13 cellular contexts compared by ENCODE assay signal in the genomic region with DNA sequence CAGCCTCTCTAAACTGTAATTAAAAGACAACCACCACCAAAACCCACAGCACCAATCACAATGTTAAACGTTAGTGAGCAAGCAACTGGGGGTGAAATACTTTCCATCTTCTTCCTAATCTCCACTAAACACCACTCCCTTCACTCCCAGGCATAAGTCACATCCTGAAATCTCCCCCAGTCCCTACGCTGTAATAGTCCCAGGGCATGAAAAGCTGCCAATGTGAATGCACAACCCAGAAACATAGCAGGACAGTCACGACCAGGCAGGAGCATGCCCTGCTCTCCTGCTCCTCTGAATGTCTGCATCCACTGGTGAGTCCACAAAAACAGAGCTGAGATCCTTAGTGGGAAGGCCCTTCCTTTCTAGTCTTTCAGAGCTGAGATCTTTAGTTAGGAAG.
A peak's percentile ranks its signal among the peaks of the same experiment; 100 is the strongest.
DNase-seq lines count a peak whose midpoint lies in the region; ATAC-seq, FAIRE-seq and TF ChIP-seq lines count a peak whose summit lies in the region.
"Had no signal": no experiment of that assay in that cellular context is flagged by ENCODE, and none has a peak within 500 bp of the region (broad histone marks: within the 10 kb centered on the region; RNA-seq: fewer than 3 reads in every experiment).

No MANE protein-coding gene starts in this region.

- H3K4me1 Mint-ChIP-seq in HFFc6 (ENCODE audit: low read depth), result peaks cover 68% of the 10 kb centered on the region
- H3K4me1 Mint-ChIP-seq in activated CD8-positive, alpha-beta T cell treated with anti-CD3 and anti-CD28 coated beads, Interleukin-2, amount 10 ng/mL, durations not matched to agents 7 days and 5 days (ENCODE audit: low read depth), result no peaks in the 10 kb centered on the region
- H3K4me1 Mint-ChIP-seq: activated CD4-positive, alpha-beta T cell treated with anti-CD3 and anti-CD28 coated beads for 36 hours; activated naive CD8-positive, alpha-beta T cell treated with anti-CD3 and anti-CD28 coated beads, Interleukin-2, amount 10 ng/mL, durations not matched to agents 7 days and 5 days; naive thymus-derived CD8-positive, alpha-beta T cell had no signal

- TF ChIP-seq POLR2A in adrenal gland (IDR thresholded peaks at IDR 0.05), result no peak

- peak overlapping the region; percentile 9; the same call in 1 of the 2 replicates for H3K9ac ChIP-seq in iPS-20b (ENCODE audit: low read depth, low read length)

- H3K4me3 ChIP-seq in adrenal gland (no peak overlapping the region), iPS-20b (ENCODE audit: low read length) (no peak overlapping the region), thoracic aorta (peak overlapping the region; percentile 26), small intestine (ENCODE audit: low read depth in 1 of 2, low read length in 2 of 2) (no peak overlapping the region)

- POLR2A ChIA-PET in activated CD8-positive, alpha-beta T cell treated with anti-CD3 and anti-CD28 coated beads, Interleukin-2, amount 10 ng/mL, durations not matched to agents 7 days and 5 days (lab: Charles Lee), result interaction anchor here (0.6 kb wide), 1 partner anchor 1273 kb away, joined by 3 read pairs; no protein-coding TSS in a partner anchor

- ATAC-seq in thoracic aorta (ENCODE audit: insufficient number of reproducible peaks, low FRiP score, low read depth), result no peak
- no peak for ATAC-seq in activated CD8-positive, alpha-beta T cell treated with anti-CD3 and anti-CD28 coated beads, Interleukin-2, amount 10 ng/mL, durations not matched to agents 7 days and 5 days
- ATAC-seq in activated naive CD4-positive, alpha-beta T cell treated with anti-CD3 and anti-CD28 coated beads, Interleukin-2, amount 50 U/mL, for 72 hours, result no peak
- ATAC-seq: activated CD4-positive, alpha-beta T cell treated with anti-CD3 and anti-CD28 coated beads for 36 hours; naive thymus-derived CD8-positive, alpha-beta T cell had no signal

- H3K4me3 Mint-ChIP-seq in HFFc6, result peak overlapping the region; percentile 81
- H3K4me3 Mint-ChIP-seq in activated CD8-positive, alpha-beta T cell treated with anti-CD3 and anti-CD28 coated beads, Interleukin-2, amount 10 ng/mL, durations not matched to agents 7 days and 5 days, result no peak overlapping the region
- H3K4me3 Mint-ChIP-seq: activated CD4-positive, alpha-beta T cell treated with anti-CD3 and anti-CD28 coated beads for 36 hours; activated naive CD8-positive, alpha-beta T cell treated with anti-CD3 and anti-CD28 coated beads, Interleukin-2, amount 10 ng/mL, durations not matched to agents 7 days and 5 days; naive thymus-derived CD8-positive, alpha-beta T cell had no signal

- H3K36me3 ChIP-seq in adrenal gland (replicated peaks in 1 of 2), result no peaks in the 10 kb centered on the region
- no peaks in the 10 kb centered on the region for H3K36me3 ChIP-seq in iPS-20b (ENCODE audit: insufficient read depth, low read depth, low read length)
- no peaks in the 10 kb centered on the region for H3K36me3 ChIP-seq in thoracic aorta
- no peaks in the 10 kb centered on the region for H3K36me3 ChIP-seq in small intestine (ENCODE audit: control insufficient read depth in 2 of 2, insufficient read depth in 2 of 2, low read length in 2 of 2)

- H3K4me1 ChIP-seq in adrenal gland (replicated peaks in 1 of 2), result peaks cover 9 to 27% of the 10 kb centered on the region in 2 donors
- peaks cover 40% of the 10 kb centered on the region for H3K4me1 ChIP-seq in iPS-20b (ENCODE audit: insufficient read depth, low read length)
- H3K4me1 ChIP-seq in thoracic aorta (ENCODE audit: control insufficient read depth in 1 of 2, low read depth in 2 of 2), result peaks cover 14 to 28% of the 10 kb centered on the region in 2 donors
- no peaks in the 10 kb centered on the region for H3K4me1 ChIP-seq in small intestine (ENCODE audit: control insufficient read depth in 2 of 2, insufficient read depth in 1 of 2, low read depth in 1 of 2, low read length in 1 of 2)

- peak overlapping the region; percentile 97 for H3K27ac Mint-ChIP-seq in HFFc6
- no peak overlapping the region for H3K27ac Mint-ChIP-seq in activated CD8-positive, alpha-beta T cell treated with anti-CD3 and anti-CD28 coated beads, Interleukin-2, amount 10 ng/mL, durations not matched to agents 7 days and 5 days
- no peak overlapping the region for H3K27ac Mint-ChIP-seq in activated naive CD4-positive, alpha-beta T cell treated with anti-CD3 and anti-CD28 coated beads, Interleukin-2, amount 50 U/mL, for 72 hours
- H3K27ac Mint-ChIP-seq: activated CD4-positive, alpha-beta T cell treated with anti-CD3 and anti-CD28 coated beads for 36 hours; activated naive CD8-positive, alpha-beta T cell treated with anti-CD3 and anti-CD28 coated beads, Interleukin-2, amount 10 ng/mL, durations not matched to agents 7 days and 5 days; naive thymus-derived CD8-positive, alpha-beta T cell had no signal

- H3K27ac ChIP-seq in adrenal gland, result peak overlapping the region in 4 of 5 donors; percentile 28 to 80 (median 54)
- peak overlapping the region; percentile 0 for H3K27ac ChIP-seq in iPS-20b (ENCODE audit: low read length)
- peak overlapping the region; percentile 75 to 85 for H3K27ac ChIP-seq in thoracic aorta
- peak overlapping the region in 1 of 2 donors; percentile 82 for H3K27ac ChIP-seq in small intestine (ENCODE audit: low read depth in 1 of 2, low read length in 1 of 2)

- H3K36me3 Mint-ChIP-seq in HFFc6 (ENCODE audit: low read depth), result peaks cover 10% of the 10 kb centered on the region
- H3K36me3 Mint-ChIP-seq in activated CD8-positive, alpha-beta T cell treated with anti-CD3 and anti-CD28 coated beads, Interleukin-2, amount 10 ng/mL, durations not matched to agents 7 days and 5 days (ENCODE audit: low read depth), result no peaks in the 10 kb centered on the region
- H3K36me3 Mint-ChIP-seq in activated naive CD4-positive, alpha-beta T cell treated with anti-CD3 and anti-CD28 coated beads, Interleukin-2, amount 50 U/mL, for 72 hours, result no peaks in the 10 kb centered on the region
- H3K36me3 Mint-ChIP-seq: activated naive CD8-positive, alpha-beta T cell treated with anti-CD3 and anti-CD28 coated beads, Interleukin-2, amount 10 ng/mL, durations not matched to agents 7 days and 5 days; naive thymus-derived CD8-positive, alpha-beta T cell had no signal

- FAIRE-seq in small intestine (lab: Jason Lieb, UNC), result no peak
- FAIRE-seq: frontal cortex had no signal

- H3K9me3 Mint-ChIP-seq in HFFc6, result no peaks in the 10 kb centered on the region
- no peaks in the 10 kb centered on the region for H3K9me3 Mint-ChIP-seq in activated CD8-positive, alpha-beta T cell treated with anti-CD3 and anti-CD28 coated beads, Interleukin-2, amount 10 ng/mL, durations not matched to agents 7 days and 5 days (ENCODE audit: insufficient read depth)
- peaks cover 0 to 6% of the 10 kb centered on the region in 2 donors for H3K9me3 Mint-ChIP-seq in activated naive CD4-positive, alpha-beta T cell treated with anti-CD3 and anti-CD28 coated beads, Interleukin-2, amount 50 U/mL, for 72 hours
- H3K9me3 Mint-ChIP-seq: activated naive CD8-positive, alpha-beta T cell treated with anti-CD3 and anti-CD28 coated beads, Interleukin-2, amount 10 ng/mL, durations not matched to agents 7 days and 5 days had no signal

- H3K9me3 ChIP-seq in adrenal gland (replicated peaks in 1 of 3) (no peaks in the 10 kb centered on the region), iPS-20b (ENCODE audit: insufficient read depth, low read depth, low read length) (no peaks in the 10 kb centered on the region), thoracic aorta (no peaks in the 10 kb centered on the region), small intestine (ENCODE audit: control insufficient read depth, low read depth) (no peaks in the 10 kb centered on the region)

- DNase-seq in HFFc6 (peak; percentile 65), adrenal gland (no peak), thoracic aorta (ENCODE audit: low spot score) (no peak), small intestine (no peak), NCI-H1436 (lab: John Stamatoyannopoulos, UW) (no peak)
- DNase-seq in activated CD8-positive, alpha-beta T cell treated with anti-CD3 and anti-CD28 coated beads, Interleukin-2, amount 10 ng/mL, durations not matched to agents 7 days and 5 days, result no peak
- DNase-seq in activated naive CD4-positive, alpha-beta T cell treated with anti-CD3 and anti-CD28 coated beads, Interleukin-2, amount 50 U/mL, for 72 hours (ENCODE audit: low spot score in 2 of 2), result no peak
- DNase-seq: activated CD4-positive, alpha-beta T cell treated with anti-CD3 and anti-CD28 coated beads for 36 hours; activated naive CD8-positive, alpha-beta T cell treated with anti-CD3 and anti-CD28 coated beads, Interleukin-2, amount 10 ng/mL, durations not matched to agents 7 days and 5 days; GDM1; naive thymus-derived CD8-positive, alpha-beta T cell had no signal

- 81 to 89% (median 85%) methylated on average over 3 of the region's 3 CpGs for WGBS in adrenal gland, 4 donors
- 66 to 87% (median 75%) methylated on average over 3 of the region's 3 CpGs for WGBS in small intestine, 3 donors

- intact Hi-C loops in adrenal gland (cut with DNase I), result no loop called here

- CTCF ChIA-PET in activated CD8-positive, alpha-beta T cell treated with anti-CD3 and anti-CD28 coated beads, Interleukin-2, amount 10 ng/mL, durations not matched to agents 7 days and 5 days (lab: Charles Lee), result no interaction called here

- H3K27me3 ChIP-seq in adrenal gland (no peaks in the 10 kb centered on the region), iPS-20b (ENCODE audit: insufficient read depth, low read length) (no peaks in the 10 kb centered on the region), thoracic aorta (replicated peaks; ENCODE audit: insufficient read depth) (no peaks in the 10 kb centered on the region), small intestine (ENCODE audit: control insufficient read depth in 2 of 2, insufficient read depth in 2 of 2, low read length in 2 of 2) (no peaks in the 10 kb centered on the region)

- TF ChIP-seq CTCF in HFFc6 (IDR thresholded peaks at IDR 0.05) (no peak), adrenal gland (IDR thresholded peaks at IDR 0.05) (no peak), thoracic aorta (IDR thresholded peaks at IDR 0.05) (no peak)

- 0 out of 2 replicates have a peak, but pooled peaks cover 2% of the 10 kb centered on the region for H3K27me3 Mint-ChIP-seq in HFFc6 (ENCODE audit: insufficient read depth)
- no peaks in the 10 kb centered on the region for H3K27me3 Mint-ChIP-seq in activated CD8-positive, alpha-beta T cell treated with anti-CD3 and anti-CD28 coated beads, Interleukin-2, amount 10 ng/mL, durations not matched to agents 7 days and 5 days (ENCODE audit: low read depth)
